In the genomic region with DNA sequence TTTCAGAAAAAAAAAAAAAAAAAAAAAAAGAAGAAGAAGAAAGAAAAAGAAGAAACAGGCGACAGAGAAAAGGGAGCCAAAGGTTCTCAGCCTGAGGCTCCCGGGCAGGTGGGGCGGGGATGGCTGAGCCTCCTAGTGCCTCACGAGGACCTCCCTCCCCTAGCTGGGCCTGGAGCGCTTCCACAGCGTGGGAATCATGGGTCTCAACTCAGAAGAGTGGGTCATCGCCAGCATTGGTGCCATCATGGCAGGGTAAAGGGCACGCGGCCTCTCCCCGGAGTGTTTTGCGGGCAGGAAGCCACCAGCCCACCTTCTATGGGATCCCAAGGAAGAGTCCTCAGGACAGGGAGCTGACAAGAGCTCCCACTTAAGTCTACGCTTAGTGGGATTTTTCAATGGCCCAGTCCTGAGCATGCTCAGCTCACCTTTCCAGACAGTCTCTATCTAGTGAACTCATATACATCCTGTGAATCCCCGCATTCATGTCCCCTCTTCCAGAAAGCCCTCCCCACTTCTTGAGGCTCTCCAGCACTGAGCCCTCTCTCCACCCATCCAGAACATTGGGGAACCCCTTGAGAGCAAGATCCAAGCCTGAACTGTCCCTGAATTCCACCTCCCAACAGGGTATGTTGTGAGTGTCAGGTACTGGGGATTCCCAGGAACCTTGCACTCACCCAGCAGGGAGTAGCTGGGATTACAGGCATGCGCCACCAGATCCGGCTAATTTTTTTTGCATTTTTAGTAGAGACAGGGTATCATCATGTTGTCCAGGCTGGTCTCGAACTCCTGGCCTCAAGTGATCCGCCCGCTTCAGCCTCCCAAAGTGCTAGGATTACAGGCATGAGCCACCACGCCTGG, we compare ENCODE assay signal across 1 cellular context.
TF ChIP-seq lines count a peak whose summit lies in the region.

No MANE protein-coding gene starts in this region.

TF ChIP-seq in HepG2, 621 proteins besides CTCF, POLR2A, EP300 and RAD21 (continued from another document):
- TF ChIP-seq, protein P1, sequence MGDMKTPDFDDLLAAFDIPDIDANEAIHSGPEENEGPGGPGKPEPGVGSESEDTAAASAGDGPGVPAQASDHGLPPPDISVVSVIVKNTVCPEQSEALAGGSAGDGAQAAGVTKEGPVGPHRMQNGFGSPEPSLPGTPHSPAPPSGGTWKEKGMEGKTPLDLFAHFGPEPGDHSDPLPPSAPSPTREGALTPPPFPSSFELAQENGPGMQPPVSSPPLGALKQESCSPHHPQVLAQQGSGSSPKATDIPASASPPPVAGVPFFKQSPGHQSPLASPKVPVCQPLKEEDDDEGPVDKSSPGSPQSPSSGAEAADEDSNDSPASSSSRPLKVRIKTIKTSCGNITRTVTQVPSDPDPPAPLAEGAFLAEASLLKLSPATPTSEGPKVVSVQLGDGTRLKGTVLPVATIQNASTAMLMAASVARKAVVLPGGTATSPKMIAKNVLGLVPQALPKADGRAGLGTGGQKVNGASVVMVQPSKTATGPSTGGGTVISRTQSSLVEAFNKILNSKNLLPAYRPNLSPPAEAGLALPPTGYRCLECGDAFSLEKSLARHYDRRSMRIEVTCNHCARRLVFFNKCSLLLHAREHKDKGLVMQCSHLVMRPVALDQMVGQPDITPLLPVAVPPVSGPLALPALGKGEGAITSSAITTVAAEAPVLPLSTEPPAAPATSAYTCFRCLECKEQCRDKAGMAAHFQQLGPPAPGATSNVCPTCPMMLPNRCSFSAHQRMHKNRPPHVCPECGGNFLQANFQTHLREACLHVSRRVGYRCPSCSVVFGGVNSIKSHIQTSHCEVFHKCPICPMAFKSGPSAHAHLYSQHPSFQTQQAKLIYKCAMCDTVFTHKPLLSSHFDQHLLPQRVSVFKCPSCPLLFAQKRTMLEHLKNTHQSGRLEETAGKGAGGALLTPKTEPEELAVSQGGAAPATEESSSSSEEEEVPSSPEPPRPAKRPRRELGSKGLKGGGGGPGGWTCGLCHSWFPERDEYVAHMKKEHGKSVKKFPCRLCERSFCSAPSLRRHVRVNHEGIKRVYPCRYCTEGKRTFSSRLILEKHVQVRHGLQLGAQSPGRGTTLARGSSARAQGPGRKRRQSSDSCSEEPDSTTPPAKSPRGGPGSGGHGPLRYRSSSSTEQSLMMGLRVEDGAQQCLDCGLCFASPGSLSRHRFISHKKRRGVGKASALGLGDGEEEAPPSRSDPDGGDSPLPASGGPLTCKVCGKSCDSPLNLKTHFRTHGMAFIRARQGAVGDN (CRISPR knock-in tag; IDR thresholded peaks at IDR 0.05) = peak; percentile 19; the same call in 1 of the 2 replicates
